Comparison of ENCODE assay signal across 15 cellular contexts in genomic region chr3:16841354-16841753, GRCh38. TPM values are rescaled to one million over a fixed set of nuclear protein-coding genes. Genes with fewer than 3 reads are reported as not detected.
DNase-seq lines count a peak whose midpoint lies in the region; ATAC-seq, FAIRE-seq and TF ChIP-seq lines count a peak whose summit lies in the region.
"Had no signal": no experiment of that assay in that cellular context is flagged by ENCODE, and none has a peak within 500 bp of the region (broad histone marks: within the 10 kb centered on the region; RNA-seq: fewer than 3 reads in every experiment).

No MANE protein-coding gene starts in this region.

- intact Hi-C loops in CD14-positive monocyte (cut with micrococcal nuclease): loop anchor here in 1 of 2 donors (5.0 kb wide), 1 partner anchor 46 kb away; no protein-coding TSS in a partner anchor

- H3K9ac ChIP-seq in mucosa of rectum (ENCODE audit: low read depth in 1 of 2, low read length in 2 of 2): peak overlapping the region in 1 of 2 donors; percentile 6
- H3K9ac ChIP-seq in SK-N-SH: no peak overlapping the region

- TF ChIP-seq CTCF in CD14-positive monocyte (IDR thresholded peaks at IDR 0.05) (no peak), SK-N-SH (IDR thresholded peaks at IDR 0.05) (no peak)

- no peaks in the 10 kb centered on the region for H3K9me2 ChIP-seq in SK-N-SH

- H3K9me3 ChIP-seq in mucosa of rectum (ENCODE audit: control insufficient read depth in 2 of 2, low read length in 2 of 2): no peaks in the 10 kb centered on the region
- H3K9me3 ChIP-seq in SK-N-SH: no peaks in the 10 kb centered on the region
- H3K9me3 ChIP-seq: esophagus muscularis mucosa had no signal

- no peaks in the 10 kb centered on the region for H3K36me3 Mint-ChIP-seq in CD14-positive monocyte
- peaks cover 3% of the 10 kb centered on the region for H3K36me3 Mint-ChIP-seq in activated CD4-positive, alpha-beta memory T cell treated with anti-CD3 and anti-CD28 coated beads, Interleukin-2, amount 10 ng/mL, durations not matched to agents 7 days and 5 days (ENCODE audit: low read depth)

- CTCF ChIA-PET in activated CD4-positive, alpha-beta memory T cell treated with anti-CD3 and anti-CD28 coated beads, Interleukin-2, amount 10 ng/mL, durations not matched to agents 7 days and 5 days (lab: Charles Lee): interaction anchor here (1.1 to 6.4 kb wide), 7 partner anchors 9 to 901 kb away, joined by 3 to 61 read pairs (median 4); partner anchors contain the start of genes PLCL2 and TBC1D5
- CTCF ChIA-PET in SK-N-SH (lab: Yijun Ruan, JAX): interaction anchor here (1.3 kb wide), 1 partner anchor 13 kb away, joined by 3 read pairs; no protein-coding TSS in a partner anchor

- no peaks in the 10 kb centered on the region for H3K79me2 ChIP-seq in SK-N-SH (ENCODE audit: insufficient read depth)

- H3K4me1 ChIP-seq in mucosa of rectum (ENCODE audit: control insufficient read depth in 2 of 2, insufficient read depth in 2 of 2, low read length in 2 of 2): peaks cover 27 to 36% of the 10 kb centered on the region in 2 donors
- H3K4me1 ChIP-seq in SK-N-SH (ENCODE audit: control insufficient read depth in 1 of 2, insufficient read depth in 2 of 2, low read depth in 1 of 2, low read length in 1 of 2): peaks cover 0 to 2% of the 10 kb centered on the region in 2 experiments; a peak in 2 of 4 replicates

- peaks cover 0 to 3% (median 0%) of the 10 kb centered on the region in 7 donors for H3K9me3 Mint-ChIP-seq in CD14-positive monocyte
- no peaks in the 10 kb centered on the region for H3K9me3 Mint-ChIP-seq in activated CD4-positive, alpha-beta memory T cell treated with anti-CD3 and anti-CD28 coated beads, Interleukin-2, amount 10 ng/mL, durations not matched to agents 7 days and 5 days
- H3K9me3 Mint-ChIP-seq: GM23338, nephron progenitor cell had no signal

- peak; percentile 89 for FAIRE-seq in GM12892 (lab: Jason Lieb, UNC)
- FAIRE-seq: HTR-8/SVneo had no signal

- no peak overlapping the region for H2AFZ ChIP-seq in SK-N-SH (ENCODE audit: low read depth)

- H3K4me3 Mint-ChIP-seq in CD14-positive monocyte: peak overlapping the region; percentile 58 to 80
- H3K4me3 Mint-ChIP-seq in activated CD4-positive, alpha-beta memory T cell treated with anti-CD3 and anti-CD28 coated beads, Interleukin-2, amount 10 ng/mL, durations not matched to agents 7 days and 5 days: peak overlapping the region; percentile 73
- H3K4me3 Mint-ChIP-seq: GM23338, nephron progenitor cell had no signal

- POLR2A ChIA-PET in activated CD4-positive, alpha-beta memory T cell treated with anti-CD3 and anti-CD28 coated beads, Interleukin-2, amount 10 ng/mL, durations not matched to agents 7 days and 5 days (lab: Charles Lee): interaction anchor here (0.7 to 5.4 kb wide), 17 partner anchors 8 to 1240 kb away, joined by 3 to 172 read pairs (median 4); partner anchors contain the start of genes BTD, HACL1 and PLCL2
- POLR2A ChIA-PET in SK-N-SH (lab: Yijun Ruan, JAX): no interaction called here

- H4K20me1 ChIP-seq in SK-N-SH (ENCODE audit: insufficient read depth): no peaks in the 10 kb centered on the region

- DNase-seq in CD14-positive monocyte (ENCODE audit: low spot score): no peak
- DNase-seq in GM12892 (ENCODE audit: insufficient read length): no peak
- no peak for DNase-seq in activated CD4-positive, alpha-beta memory T cell treated with anti-CD3 and anti-CD28 coated beads, Interleukin-2, amount 10 ng/mL, durations not matched to agents 7 days and 5 days
- DNase-seq in stimulated activated CD4-positive, alpha-beta T cell treated with anti-CD3 and anti-CD28 coated beads, Interleukin-12 subunit alpha, Interleukin-12 subunit beta, amount 100 ng/mL, for 4 hours: no peak
- no peak for DNase-seq in SK-N-SH
- DNase-seq in MV-4-11 (lab: John Stamatoyannopoulos, UW): no peak
- DNase-seq: brain microvascular endothelial cell, NCI-H146, NCI-H82, nephron progenitor cell had no signal

- H3K27me3 ChIP-seq in mucosa of rectum (ENCODE audit: control insufficient read depth in 2 of 2, insufficient read depth in 2 of 2, low read length in 2 of 2) (no peaks in the 10 kb centered on the region), SK-N-SH (ENCODE audit: insufficient read depth) (no peaks in the 10 kb centered on the region)
- H3K27me3 ChIP-seq: brain microvascular endothelial cell, esophagus muscularis mucosa had no signal

- peaks cover 0 to 2% (median 2%) of the 10 kb centered on the region in 3 donors for H3K27me3 Mint-ChIP-seq in CD14-positive monocyte (ENCODE audit: low read depth in 3 of 3)
- no peaks in the 10 kb centered on the region for H3K27me3 Mint-ChIP-seq in activated CD4-positive, alpha-beta memory T cell treated with anti-CD3 and anti-CD28 coated beads, Interleukin-2, amount 10 ng/mL, durations not matched to agents 7 days and 5 days

- no peak overlapping the region for H3K4me2 ChIP-seq in SK-N-SH
- H3K4me2 ChIP-seq: GM23338 had no signal

- H3K27ac Mint-ChIP-seq in CD14-positive monocyte: peak overlapping the region; percentile 94 to 98 (median 98)
- H3K27ac Mint-ChIP-seq in activated CD4-positive, alpha-beta memory T cell treated with anti-CD3 and anti-CD28 coated beads, Interleukin-2, amount 10 ng/mL, durations not matched to agents 7 days and 5 days: peak overlapping the region; percentile 99
- H3K27ac Mint-ChIP-seq: GM23338, nephron progenitor cell had no signal

- TF ChIP-seq POLR2A in GM12892 (IDR thresholded peaks at IDR 0.05; ENCODE audit: low read depth, low read length): no peak

- no peak for TF ChIP-seq RAD21 in SK-N-SH (IDR thresholded peaks at IDR 0.05; ENCODE audit: low read length)

- WGBS in SK-N-SH (ENCODE audit: low lambda C conversion rate): 72% methylated on average over 6 of the region's 6 CpGs

- TF ChIP-seq EP300 in SK-N-SH (IDR thresholded peaks at IDR 0.05; ENCODE audit: borderline replicate concordance in 1 of 2, low read depth in 1 of 2, low read length in 1 of 2): no peak

- H3K4me3 ChIP-seq in mucosa of rectum (ENCODE audit: low read length in 2 of 2) (peak overlapping the region in 1 of 2 donors; percentile 59), SK-N-SH (ENCODE audit: low read depth in 2 of 2, low read length in 1 of 2) (no peak overlapping the region)
- H3K4me3 ChIP-seq: esophagus muscularis mucosa, GM23338 had no signal

- peaks cover 60% of the 10 kb centered on the region for H3K4me1 Mint-ChIP-seq in CD14-positive monocyte
- peaks cover 67% of the 10 kb centered on the region for H3K4me1 Mint-ChIP-seq in activated CD4-positive, alpha-beta memory T cell treated with anti-CD3 and anti-CD28 coated beads, Interleukin-2, amount 10 ng/mL, durations not matched to agents 7 days and 5 days

- no peak for ATAC-seq in HG02981 (IDR thresholded peaks at IDR 0.05; ENCODE audit: unreplicated experiment)

- H3F3A ChIP-seq in SK-N-SH (replicated peaks; ENCODE audit: insufficient read depth): no peaks in the 10 kb centered on the region

- H3K36me3 ChIP-seq in mucosa of rectum (ENCODE audit: control insufficient read depth in 2 of 2, insufficient read depth in 2 of 2, low read length in 2 of 2): no peaks in the 10 kb centered on the region
- H3K36me3 ChIP-seq in SK-N-SH (replicated peaks in 1 of 2; ENCODE audit: control insufficient read depth in 1 of 2, insufficient read depth in 2 of 2, low read length in 1 of 2): no peaks in the 10 kb centered on the region
- H3K36me3 ChIP-seq: brain microvascular endothelial cell, esophagus muscularis mucosa had no signal

- H3K27ac ChIP-seq in mucosa of rectum (ENCODE audit: low read depth in 2 of 2, low read length in 2 of 2) (peak overlapping the region; percentile 8 to 75), SK-N-SH (ENCODE audit: low read depth in 2 of 2, low read length in 1 of 2) (no peak overlapping the region)
- H3K27ac ChIP-seq: brain microvascular endothelial cell had no signal

TF ChIP-seq in SK-N-SH, 30 proteins besides CTCF, POLR2A, EP300 and RAD21 (continues in another document):
- TF ChIP-seq GATA2 (CRISPR knock-in tag; IDR thresholded peaks at IDR 0.05) (no peak), FOXM1 (IDR thresholded peaks at IDR 0.05; ENCODE audit: low read depth) (no peak), GABPA (IDR thresholded peaks at IDR 0.05; ENCODE audit: low read depth) (no peak), NRF1 (IDR thresholded peaks at IDR 0.05; ENCODE audit: low read depth, low read length) (no peak), REST (IDR thresholded peaks at IDR 0.05; ENCODE audit: low read depth, low read length) (no peak)

RNA-seq across cellular contexts. Expression of gene PLCL2, which starts 43.4 kb away (rescaled TPM):
- 10 to 100 TPM; 26.8 to 32.5 TPM for polyA plus RNA-seq in CD14-positive monocyte
- 23.2 TPM for polyA plus RNA-seq in GM12892 (2012; ENCODE audit: missing spikeins)
- total RNA-seq in activated CD4-positive, alpha-beta memory T cell treated with anti-CD3 and anti-CD28 coated beads, Interleukin-2, amount 10 ng/mL, durations not matched to agents 7 days and 5 days: 10 to 100 TPM; 38.9 to 39.8 TPM
- polyA plus RNA-seq in SK-N-SH (2012; rRNA removed): 0.85 and 1.1 TPM in 2 replicates
- polyA plus RNA-seq in SK-N-SH (2012; cell fraction: cytosol; rRNA removed): 1.3 TPM in 2 replicates
- polyA plus RNA-seq in SK-N-SH (2012; cell fraction: nucleus; rRNA removed): 0.83 and 1.0 TPM in 2 replicates

Comparison
In these comparisons a context has a peak if more than half of its experiments do, and no peak if none do; other contexts are left out.
1. H3K27ac ChIP-seq: peak in mucosa of rectum (2 of 2); none in SK-N-SH (0 of 2).
2. RNA of gene PLCL2, which starts 43.4 kb away (polyA plus RNA-seq): 26.8 to 32.5 TPM in CD14-positive monocyte; 0.83 to 1.3 TPM in SK-N-SH; every median in the first group is over 10 times any median in the second.